12 cellular contexts compared by ENCODE assay signal in genomic region chr12:53235742-53236442, GRCh38. TPM values are rescaled to one million over a fixed set of nuclear protein-coding genes. Genes with fewer than 3 reads are reported as not detected.
A peak's percentile ranks its signal among the peaks of the same experiment; 100 is the strongest.
DNase-seq lines count a peak whose midpoint lies in the region; ATAC-seq, FAIRE-seq and TF ChIP-seq lines count a peak whose summit lies in the region.
"Had no signal": no experiment of that assay in that cellular context is flagged by ENCODE, and none has a peak within 500 bp of the region (broad histone marks: within the 10 kb centered on the region; RNA-seq: fewer than 3 reads in every experiment).

No MANE protein-coding gene starts in this region.

- no peaks in the 10 kb centered on the region for H3K27me3 Mint-ChIP-seq in T-helper 17 cell

- peak overlapping the region; percentile 98 for H3K27ac Mint-ChIP-seq in T-helper 17 cell

- H3K79me1 ChIP-seq in H1 (ENCODE audit: low read depth, low read length): no peaks in the 10 kb centered on the region

- ATAC-seq in T-helper 17 cell: peak; percentile 32
- ATAC-seq: HCT116, PC-3 had no signal

- peaks cover 31 to 50% (median 38%) of the 10 kb centered on the region in 4 experiments for H3K4me1 ChIP-seq in H1 (replicated peaks in 1 of 4; ENCODE audit: control insufficient read depth in 3 of 4, insufficient read depth in 4 of 4, low read length in 3 of 4)
- peaks cover 32 to 42% of the 10 kb centered on the region in 2 experiments; a peak in 3 of 4 replicates for H3K4me1 ChIP-seq in SK-N-SH (ENCODE audit: control insufficient read depth in 1 of 2, insufficient read depth in 2 of 2, low read depth in 1 of 2, low read length in 1 of 2)

- peak overlapping the region; percentile 89; the same call in 1 of the 2 replicates for H2BK15ac ChIP-seq in H1 (ENCODE audit: low read length)

- H3K9ac ChIP-seq in H1 (replicated peaks in 1 of 4; ENCODE audit: extremely low read depth in 1 of 4, low read depth in 3 of 4, low read length in 3 of 4) (no peak overlapping the region; a peak in 2 of 7 replicates), SK-N-SH (no peak overlapping the region)

- H2AFZ ChIP-seq in H1 (ENCODE audit: low read length): 0 out of 2 replicates have a peak overlapping the region, but pooled peaks have one; percentile 18
- no peak overlapping the region for H2AFZ ChIP-seq in SK-N-SH (ENCODE audit: low read depth)

- peaks cover 11% of the 10 kb centered on the region; the same call in 1 of the 2 replicates for H3K23me2 ChIP-seq in H1 (ENCODE audit: low read depth, low read length)

- H3K27ac ChIP-seq in H1 (ENCODE audit: low read depth, low read length) (peak overlapping the region; percentile 11; the same call in 1 of the 2 replicates), skin epidermis (peak overlapping the region in 17 of 21 experiments; percentile 30 to 97 (median 93)), SK-N-SH (ENCODE audit: low read depth in 2 of 2, low read length in 1 of 2) (no peak overlapping the region; a peak in 1 of 4 replicates)

- H3K36me3 ChIP-seq in H1 (ENCODE audit: control insufficient read depth in 2 of 4, insufficient read depth in 4 of 4, low read length in 3 of 4): no peaks in the 10 kb centered on the region
- no peaks in the 10 kb centered on the region for H3K36me3 ChIP-seq in SK-N-SH (replicated peaks in 1 of 2; ENCODE audit: control insufficient read depth in 1 of 2, insufficient read depth in 2 of 2, low read length in 1 of 2)
- H3K36me3 ChIP-seq: sigmoid colon had no signal

- H3K14ac ChIP-seq in H1 (ENCODE audit: insufficient read length): no peak overlapping the region

- no peak for FAIRE-seq in H1 (lab: Jason Lieb, UNC)

- POLR2A ChIA-PET in H1 (lab: Charles Lee; ENCODE audit: partially characterized antibody): interaction anchor here (0.8 to 1.8 kb wide), 5 partner anchors 11 to 143 kb away, joined by 3 to 8 read pairs (median 5); partner anchors contain the start of gene ESPL1
- POLR2A ChIA-PET in SK-N-SH (lab: Yijun Ruan, JAX): no interaction called here

- no peak overlapping the region for H2AK5ac ChIP-seq in H1 (ENCODE audit: low read depth, low read length)

- H3K4me2 ChIP-seq in H1 (ENCODE audit: insufficient read depth in 1 of 2, low read depth in 2 of 2, low read length in 2 of 2) (peak overlapping the region; percentile 53 to 92; a peak in 3 of 4 replicates), SK-N-SH (no peak overlapping the region)

- TF ChIP-seq CTCF in H1 (IDR thresholded peaks at IDR 0.05; ENCODE audit: control extremely low read depth in 1 of 3, insufficient read depth in 1 of 3, low read depth in 1 of 3, low read length in 3 of 3) (no peak), GM13976 (IDR thresholded peaks at IDR 0.05; ENCODE audit: borderline replicate concordance, control extremely low read depth, extremely low read depth, insufficient read depth, missing control alignments) (no peak), SK-N-SH (IDR thresholded peaks at IDR 0.05) (no peak)

- H3K9me2 ChIP-seq in SK-N-SH: no peaks in the 10 kb centered on the region

- TF ChIP-seq RAD21 in H1 (IDR thresholded peaks at IDR 0.05 in 1 of 2, conservative IDR thresholded peaks at IDR 0.05 in 1 of 2; ENCODE audit: low read depth in 2 of 2, low read length in 2 of 2) (no peak), SK-N-SH (IDR thresholded peaks at IDR 0.05; ENCODE audit: low read length) (no peak)

- H3K56ac ChIP-seq in H1 (replicated peaks; ENCODE audit: insufficient read length, low read depth, low read length): no peak overlapping the region

- TF ChIP-seq EP300 in H1 (IDR thresholded peaks at IDR 0.05; ENCODE audit: borderline replicate concordance in 1 of 2, low read depth in 2 of 2, low read length in 2 of 2): no peak
- TF ChIP-seq EP300 in SK-N-SH (IDR thresholded peaks at IDR 0.05; ENCODE audit: borderline replicate concordance in 1 of 2, low read depth in 1 of 2, low read length in 1 of 2): no peak

- H4K8ac ChIP-seq in H1 (ENCODE audit: extremely low read depth, insufficient read depth, low read length): no peak overlapping the region

- no peaks in the 10 kb centered on the region for H4K20me1 ChIP-seq in H1 (replicated peaks in 1 of 2; ENCODE audit: control insufficient read depth in 1 of 2, insufficient read depth in 2 of 2, low read length in 2 of 2)
- H4K20me1 ChIP-seq in SK-N-SH (ENCODE audit: insufficient read depth): no peaks in the 10 kb centered on the region

- H2BK12ac ChIP-seq in H1 (ENCODE audit: low read depth, low read length): peak overlapping the region; percentile 53; the same call in 1 of the 2 replicates

- peaks cover 58% of the 10 kb centered on the region for H3K4me1 Mint-ChIP-seq in T-helper 17 cell

- H4K5ac ChIP-seq in H1 (ENCODE audit: insufficient read length, low read depth, low read length): peak overlapping the region; percentile 12

- peaks cover 13% of the 10 kb centered on the region for H3F3A ChIP-seq in SK-N-SH (replicated peaks; ENCODE audit: insufficient read depth)

- no peak for TF ChIP-seq POLR2A in H1 (IDR thresholded peaks at IDR 0.05; ENCODE audit: control extremely low read depth in 1 of 2, low read depth in 2 of 2, low read length in 2 of 2)

- no peaks in the 10 kb centered on the region for H3K27me3 ChIP-seq in H1 (replicated peaks in 1 of 4; ENCODE audit: control insufficient read depth in 3 of 4, extremely low read depth in 1 of 4, insufficient read depth in 3 of 4, low read length in 3 of 4)
- no peaks in the 10 kb centered on the region for H3K27me3 ChIP-seq in SK-N-SH (ENCODE audit: insufficient read depth)
- H3K27me3 ChIP-seq: sigmoid colon had no signal

- peak overlapping the region; percentile 24; the same call in 1 of the 2 replicates for H2BK20ac ChIP-seq in H1 (ENCODE audit: low read length)

- peak overlapping the region in 2 of 4 experiments; percentile 9 to 29; a peak in 2 of 8 replicates for H3K4me3 ChIP-seq in H1 (ENCODE audit: extremely low read depth in 1 of 4, insufficient read depth in 2 of 4, low read depth in 3 of 4, low read length in 4 of 4)
- no peak overlapping the region for H3K4me3 ChIP-seq in skin epidermis
- H3K4me3 ChIP-seq in SK-N-SH (ENCODE audit: low read depth in 2 of 2, low read length in 1 of 2): no peak overlapping the region
- H3K4me3 ChIP-seq: sigmoid colon had no signal

- no peak overlapping the region for H3K4ac ChIP-seq in H1 (replicated peaks; ENCODE audit: insufficient read length, low read depth, low read length)

- H3K36me3 Mint-ChIP-seq in T-helper 17 cell (ENCODE audit: low read depth): no peaks in the 10 kb centered on the region

- no peaks in the 10 kb centered on the region for H3K9me3 ChIP-seq in T-helper 17 cell (ENCODE audit: control insufficient read depth, low read length, poor library complexity, severe bottlenecking)
- H3K9me3 ChIP-seq in H1 (ENCODE audit: insufficient read depth in 2 of 2, low read depth in 1 of 2, low read length in 1 of 2): no peaks in the 10 kb centered on the region
- no peaks in the 10 kb centered on the region for H3K9me3 ChIP-seq in SK-N-SH
- H3K9me3 ChIP-seq: sigmoid colon had no signal

- H3K79me2 ChIP-seq in H1 (ENCODE audit: control insufficient read depth in 1 of 2, insufficient read depth in 2 of 2, low read length in 2 of 2) (peaks cover 0 to 5% of the 10 kb centered on the region in 2 experiments; a peak in 1 of 4 replicates), SK-N-SH (ENCODE audit: insufficient read depth) (no peaks in the 10 kb centered on the region; the same call in 1 of the 2 replicates)

- peak overlapping the region; percentile 83 for H3K4me3 Mint-ChIP-seq in T-helper 17 cell

- H3K23ac ChIP-seq in H1 (ENCODE audit: insufficient read length): no peak overlapping the region

- CTCF ChIA-PET in H1 (lab: Charles Lee; ENCODE audit: partially characterized antibody): interaction anchor here (0.6 to 23.5 kb wide), 9 partner anchors 9 to 977 kb away, joined by 3 to 535 read pairs (median 4); partner anchors contain the start of genes ESPL1 and ITGB7
- CTCF ChIA-PET in SK-N-SH (lab: Yijun Ruan, JAX): interaction anchor here (0.8 to 2.7 kb wide), 4 partner anchors 16 to 188 kb away, joined by 3 to 9 read pairs (median 6); partner anchors contain the start of gene ESPL1

- H3K18ac ChIP-seq in H1 (ENCODE audit: extremely low read depth, low read length): peak overlapping the region; percentile 33

- H4K91ac ChIP-seq in H1 (replicated peaks; ENCODE audit: insufficient read length, low read length): no peak overlapping the region

- in situ Hi-C loops in GM13976 (cut with MboI; ENCODE audit: low sequenced_read_pairs, unreplicated experiment): no loop called here

- peak overlapping the region; percentile 22; the same call in 1 of the 2 replicates for H2BK5ac ChIP-seq in H1 (ENCODE audit: low read depth, low read length)

- H2BK120ac ChIP-seq in H1 (replicated peaks; ENCODE audit: low read depth, low read length): no peak overlapping the region

- WGBS in H1 (ENCODE audit: extremely low coverage in 1 of 2, insufficient coverage in 1 of 2, insufficient read length in 1 of 2, insufficient replicate concordance in 2 of 2, low coverage in 1 of 2, low lambda C conversion rate in 2 of 2, missing lambda C conversion rate in 1 of 2), 2 experiments: 42% methylated on average over 8 of the region's 9 CpGs; no CpG with 5 or more reads in 1 of the 2 experiments
- 80% methylated on average over 8 of the region's 9 CpGs for WGBS in SK-N-SH (ENCODE audit: low lambda C conversion rate)

- DNase-seq in activated CD8-positive, alpha-beta memory T cell treated with anti-CD3 and anti-CD28 coated beads for 24 hours: peak; percentile 72
- DNase-seq in activated CD8-positive, alpha-beta memory T cell treated with anti-CD3 and anti-CD28 coated beads, Interleukin-2, amount 50 U/mL, for 4 hours: no peak
- DNase-seq in T-helper 17 cell (no peak), H1 (ENCODE audit: low read depth in 1 of 2, low spot score in 2 of 2) (peak in 1 of 2 experiments; percentile 56), GM13976 (ENCODE audit: low spot score) (no peak), SK-N-SH (no peak), SIG-M5 treated with dmso at 0.1 percent for 504 hours (lab: John Stamatoyannopoulos, UW; ENCODE audit: unreplicated experiment) (no peak)
- DNase-seq: PC-3, sigmoid colon had no signal

RNA-seq across cellular contexts. Expression of gene RARG, which starts 3.9 kb away (rescaled TPM):
- total RNA-seq in T-helper 17 cell: 10 to 100 TPM; 57.6 to 57.8 TPM
- total RNA-seq in H1 (2021; fragmentation: NEBNext Ultra II Directional; extraction: Animal tissue kit (Norgen Biotek cat#: 25700)): 68.6 and 68.9 TPM in 2 replicates
- polyA plus RNA-seq in H1 (2011; rRNA removed): 68.6 and 84.2 TPM in 2 replicates
- 68.7 TPM for polyA plus RNA-seq in H1 (2011; cell fraction: cytosol; rRNA removed)
- polyA plus RNA-seq in H1 (2011; cell fraction: nucleus; rRNA removed): 145 TPM
- 66.2 to 80.8 TPM (median 70.6 TPM) in 4 replicates for polyA plus RNA-seq in H1 (2012, experiment 1 of 2)
- 66.9 TPM for polyA plus RNA-seq in H1 (2012, experiment 2 of 2)
- polyA plus RNA-seq in H1 (2013, experiment 1 of 2): 37.2 TPM
- 34.6 TPM for polyA plus RNA-seq in H1 (2013, experiment 2 of 2)
- 40.1 and 58.9 TPM in 2 replicates for polyA minus RNA-seq in H1 (2011; rRNA and poly(A)+ RNA removed)
- 38.5 TPM for polyA minus RNA-seq in H1 (2011; cell fraction: cytosol; rRNA and poly(A)+ RNA removed)
- polyA minus RNA-seq in H1 (2011; cell fraction: nucleus; rRNA and poly(A)+ RNA removed): 31.3 TPM
- polyA plus RNA-seq in SK-N-SH (2012; rRNA removed): 35.0 and 36.6 TPM in 2 replicates
- 20.6 and 30.6 TPM in 2 replicates for polyA plus RNA-seq in SK-N-SH (2012; cell fraction: cytosol; rRNA removed)
- 67.2 and 75.5 TPM in 2 replicates for polyA plus RNA-seq in SK-N-SH (2012; cell fraction: nucleus; rRNA removed)

RNA-seq across cellular contexts. Expression of gene ITGB7, which starts 28.8 kb away (rescaled TPM):
- total RNA-seq in T-helper 17 cell: 100 to 1,000 TPM; 306 to 367 TPM
- total RNA-seq in H1 (2021; fragmentation: NEBNext Ultra II Directional; extraction: Animal tissue kit (Norgen Biotek cat#: 25700)): 0.54 and 1.2 TPM in 2 replicates
- polyA plus RNA-seq in H1 (2011; rRNA removed) (0.25 and 0.35 TPM in 2 replicates), SK-N-SH (2012; rRNA removed) (0.25 and 0.31 TPM in 2 replicates)
- polyA plus RNA-seq in H1 (2011; cell fraction: cytosol; rRNA removed): 0.17 TPM
- polyA plus RNA-seq in H1 (2011; cell fraction: nucleus; rRNA removed): 2.2 TPM
- polyA plus RNA-seq in H1 (2012, experiment 1 of 2): 0.29 to 0.72 TPM (median 0.58 TPM) in 4 replicates
- 0.22 TPM for polyA plus RNA-seq in H1 (2012, experiment 2 of 2)
- polyA plus RNA-seq in H1 (2013, experiment 1 of 2): 0.45 TPM
- polyA plus RNA-seq in H1 (2013, experiment 2 of 2): 0.40 TPM
- polyA minus RNA-seq in H1 (2011; rRNA and poly(A)+ RNA removed): 0.80 and 1.0 TPM in 2 replicates
- not detected for polyA minus RNA-seq in H1 (2011; cell fraction: cytosol; rRNA and poly(A)+ RNA removed)
- polyA minus RNA-seq in H1 (2011; cell fraction: nucleus; rRNA and poly(A)+ RNA removed): not detected
- polyA plus RNA-seq in SK-N-SH (2012; cell fraction: cytosol; rRNA removed): 0.03 and 0.16 TPM in 2 replicates
- 2.4 and 2.5 TPM in 2 replicates for polyA plus RNA-seq in SK-N-SH (2012; cell fraction: nucleus; rRNA removed)
- total RNA-seq: LHCN-M2 had no signal

RNA-seq across cellular contexts. Expression of gene ESPL1, which starts 32.2 kb away (rescaled TPM):
- total RNA-seq in T-helper 17 cell: under 1 TPM; 0.30 to 0.83 TPM
- 47.0 and 52.7 TPM in 2 replicates for total RNA-seq in H1 (2021; fragmentation: NEBNext Ultra II Directional; extraction: Animal tissue kit (Norgen Biotek cat#: 25700))
- polyA plus RNA-seq in H1 (2011; rRNA removed) (31.8 and 49.6 TPM in 2 replicates), SK-N-SH (2012; rRNA removed) (6.9 and 8.6 TPM in 2 replicates)
- 19.1 TPM for polyA plus RNA-seq in H1 (2011; cell fraction: cytosol; rRNA removed)
- polyA plus RNA-seq in H1 (2011; cell fraction: nucleus; rRNA removed): 85.9 TPM
- 26.9 to 39.1 TPM (median 30.7 TPM) in 4 replicates for polyA plus RNA-seq in H1 (2012, experiment 1 of 2)
- 33.7 TPM for polyA plus RNA-seq in H1 (2012, experiment 2 of 2)
- polyA plus RNA-seq in H1 (2013, experiment 1 of 2): 21.7 TPM
- polyA plus RNA-seq in H1 (2013, experiment 2 of 2): 15.1 TPM
- polyA minus RNA-seq in H1 (2011; rRNA and poly(A)+ RNA removed): 66.7 and 78.4 TPM in 2 replicates
- polyA minus RNA-seq in H1 (2011; cell fraction: cytosol; rRNA and poly(A)+ RNA removed): 20.3 TPM
- polyA minus RNA-seq in H1 (2011; cell fraction: nucleus; rRNA and poly(A)+ RNA removed): 39.1 TPM
- polyA plus RNA-seq in SK-N-SH (2012; cell fraction: cytosol; rRNA removed): 2.3 and 4.0 TPM in 2 replicates
- polyA plus RNA-seq in SK-N-SH (2012; cell fraction: nucleus; rRNA removed): 27.7 and 28.7 TPM in 2 replicates

RNA-seq across cellular contexts. Expression of gene CSAD, which starts 55.2 kb away (rescaled TPM):
- total RNA-seq in T-helper 17 cell: 10 to 100 TPM; 57.2 to 61.0 TPM
- 8.8 and 10.0 TPM in 2 replicates for total RNA-seq in H1 (2021; fragmentation: NEBNext Ultra II Directional; extraction: Animal tissue kit (Norgen Biotek cat#: 25700))
- polyA plus RNA-seq in H1 (2011; rRNA removed) (11.3 and 15.4 TPM in 2 replicates), SK-N-SH (2012; rRNA removed) (32.2 and 45.4 TPM in 2 replicates)
- polyA plus RNA-seq in H1 (2011; cell fraction: cytosol; rRNA removed): 18.1 TPM
- 55.6 TPM for polyA plus RNA-seq in H1 (2011; cell fraction: nucleus; rRNA removed)
- polyA plus RNA-seq in H1 (2012, experiment 1 of 2): 11.4 to 14.0 TPM (median 12.7 TPM) in 4 replicates
- 5.2 TPM for polyA plus RNA-seq in H1 (2012, experiment 2 of 2)
- 5.6 TPM for polyA plus RNA-seq in H1 (2013, experiment 1 of 2)
- polyA plus RNA-seq in H1 (2013, experiment 2 of 2): 4.5 TPM
- polyA minus RNA-seq in H1 (2011; rRNA and poly(A)+ RNA removed): 5.1 and 7.6 TPM in 2 replicates
- 6.6 TPM for polyA minus RNA-seq in H1 (2011; cell fraction: cytosol; rRNA and poly(A)+ RNA removed)
- 9.2 TPM for polyA minus RNA-seq in H1 (2011; cell fraction: nucleus; rRNA and poly(A)+ RNA removed)
- polyA plus RNA-seq in SK-N-SH (2012; cell fraction: cytosol; rRNA removed): 3.9 and 5.2 TPM in 2 replicates
- 305 and 362 TPM in 2 replicates for polyA plus RNA-seq in SK-N-SH (2012; cell fraction: nucleus; rRNA removed)

RNA-seq across cellular contexts. Expression of gene ZNF740, which starts 55.4 kb away (rescaled TPM):
- total RNA-seq in T-helper 17 cell: 10 to 100 TPM; 24.3 to 34.6 TPM
- 35.6 and 40.0 TPM in 2 replicates for total RNA-seq in H1 (2021; fragmentation: NEBNext Ultra II Directional; extraction: Animal tissue kit (Norgen Biotek cat#: 25700))
- polyA plus RNA-seq in H1 (2011; rRNA removed) (7.6 and 8.2 TPM in 2 replicates), SK-N-SH (2012; rRNA removed) (14.6 and 21.8 TPM in 2 replicates)
- polyA plus RNA-seq in H1 (2011; cell fraction: cytosol; rRNA removed): 11.3 TPM
- polyA plus RNA-seq in H1 (2011; cell fraction: nucleus; rRNA removed): 19.1 TPM
- 12.5 to 15.6 TPM (median 15.4 TPM) in 4 replicates for polyA plus RNA-seq in H1 (2012, experiment 1 of 2)
- polyA plus RNA-seq in H1 (2012, experiment 2 of 2): 3.9 TPM
- 7.8 TPM for polyA plus RNA-seq in H1 (2013, experiment 1 of 2)
- 7.2 TPM for polyA plus RNA-seq in H1 (2013, experiment 2 of 2)
- 20.4 and 28.1 TPM in 2 replicates for polyA minus RNA-seq in H1 (2011; rRNA and poly(A)+ RNA removed)
- 7.6 TPM for polyA minus RNA-seq in H1 (2011; cell fraction: cytosol; rRNA and poly(A)+ RNA removed)
- 43.3 TPM for polyA minus RNA-seq in H1 (2011; cell fraction: nucleus; rRNA and poly(A)+ RNA removed)
- 7.9 and 10.3 TPM in 2 replicates for polyA plus RNA-seq in SK-N-SH (2012; cell fraction: cytosol; rRNA removed)
- 41.0 and 89.7 TPM in 2 replicates for polyA plus RNA-seq in SK-N-SH (2012; cell fraction: nucleus; rRNA removed)

Comparison
In these comparisons a context has a peak if more than half of its experiments do, and no peak if none do; other contexts are left out.
1. H3K27ac ChIP-seq: peak in H1 (single experiment) and skin epidermis (17 of 21); none in SK-N-SH (0 of 2).
2. RNA of gene ITGB7, which starts 28.8 kb away (total RNA-seq): 306 to 367 TPM in T-helper 17 cell; 0.54 to 1.2 TPM in H1; every median in the first group is over 100 times any median in the second.
3. RNA of gene ESPL1, which starts 32.2 kb away (total RNA-seq): 47.0 to 52.7 TPM in H1; 0.30 to 0.83 TPM in T-helper 17 cell; every median in the first group is over 10 times any median in the second.